13 cellular contexts compared by ENCODE assay signal in the genomic region with DNA sequence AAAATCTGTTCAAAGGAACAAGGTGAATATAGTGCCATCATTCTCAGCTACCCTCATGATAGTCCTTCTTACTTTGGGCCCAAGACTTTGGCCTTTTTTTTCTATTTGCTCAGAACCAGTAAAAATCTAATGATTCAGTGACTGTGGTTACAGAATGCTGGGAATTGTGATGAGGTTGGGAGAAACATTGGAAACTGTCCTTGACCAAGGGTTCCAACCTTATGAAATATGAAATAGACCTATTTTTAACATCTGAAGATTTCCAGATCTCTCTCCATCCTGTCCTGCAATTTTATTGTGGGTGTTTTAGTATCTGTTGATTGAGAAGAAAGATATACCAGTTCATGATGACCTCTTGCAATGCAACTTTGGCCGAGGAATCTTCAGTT. TPM values are rescaled to one million over a fixed set of nuclear protein-coding genes. Genes with fewer than 3 reads are reported as not detected.
DNase-seq lines count a peak whose midpoint lies in the region; ATAC-seq, FAIRE-seq and TF ChIP-seq lines count a peak whose summit lies in the region.
"Had no signal": no experiment of that assay in that cellular context is flagged by ENCODE, and none has a peak within 500 bp of the region (broad histone marks: within the 10 kb centered on the region; RNA-seq: fewer than 3 reads in every experiment).

No MANE protein-coding gene starts in this region.

- H3K9ac ChIP-seq in liver (ENCODE audit: low read depth in 1 of 2, low read length in 2 of 2), result no peak overlapping the region
- H3K9ac ChIP-seq in HepG2 (ENCODE audit: insufficient read depth, low read depth, low read length), result no peak overlapping the region

- no peak overlapping the region for H2AFZ ChIP-seq in HepG2 (ENCODE audit: low read length)

- no peaks in the 10 kb centered on the region for H3K9me3 Mint-ChIP-seq in activated naive CD4-positive, alpha-beta T cell treated with anti-CD3 and anti-CD28 coated beads, Interleukin-2, amount 50 U/mL, for 72 hours
- H3K9me3 Mint-ChIP-seq: H9, IgD-negative memory B cell had no signal

- intact Hi-C loops in HepG2 (cut with micrococcal nuclease; ENCODE audit: unreplicated experiment) (no loop called here), sciatic nerve (cut with DNase I) (no loop called here), aorta (cut with DNase I) (no loop called here)

- TF ChIP-seq POLR2A in HepG2 (IDR thresholded peaks at IDR 0.05; ENCODE audit: insufficient read depth in 1 of 2, low read depth in 2 of 2, low read length in 2 of 2), result no peak

- H3K9me3 ChIP-seq in liver (ENCODE audit: control insufficient read depth in 4 of 4, low read length in 3 of 4) (no peaks in the 10 kb centered on the region), HepG2 (ENCODE audit: low read length) (no peaks in the 10 kb centered on the region), aorta (ENCODE audit: control insufficient read depth, low read length) (no peaks in the 10 kb centered on the region)

- POLR2A ChIA-PET in HepG2 (lab: Yijun Ruan, JAX), result no interaction called here

- H3K79me2 ChIP-seq in HepG2 (ENCODE audit: insufficient read depth, low read length), result no peaks in the 10 kb centered on the region

- in situ Hi-C loops in HepG2 (cut with HindIII; ENCODE audit: extremely low pct_ligation_motif_present, low pct_unique_long_range_greater_than_20kb), result no loop called here

- no peak for FAIRE-seq in HepG2 (lab: Jason Lieb, UNC)
- FAIRE-seq: A204.1 had no signal

- H3K36me3 ChIP-seq in liver (ENCODE audit: control insufficient read depth in 4 of 4, insufficient read depth in 3 of 4, low read depth in 1 of 4, low read length in 3 of 4) (peaks cover 0 to 2% (median 0%) of the 10 kb centered on the region in 4 donors), HepG2 (replicated peaks in 1 of 2; ENCODE audit: control insufficient read depth in 1 of 2, insufficient read depth in 2 of 2, low read length in 2 of 2) (peaks cover 0 to 13% of the 10 kb centered on the region in 2 experiments; a peak in 1 of 5 replicates), aorta (ENCODE audit: control insufficient read depth in 1 of 2, insufficient read depth in 2 of 2, low read length in 1 of 2) (peaks cover 0 to 4% of the 10 kb centered on the region in 2 donors)

- peak overlapping the region; percentile 59 to 68 for H3K27ac ChIP-seq in liver (ENCODE audit: low read depth in 1 of 2, low read length in 2 of 2)
- H3K27ac ChIP-seq in HepG2 (ENCODE audit: extremely low read length, insufficient read depth, low read length), result no peak overlapping the region
- H3K27ac ChIP-seq in aorta (ENCODE audit: low read depth in 1 of 2, low read length in 2 of 2), result no peak overlapping the region

- H3K27me3 ChIP-seq in liver (ENCODE audit: control insufficient read depth in 4 of 4, insufficient read depth in 4 of 4, low read length in 3 of 4) (no peaks in the 10 kb centered on the region), HepG2 (ENCODE audit: control insufficient read depth in 1 of 2, insufficient read depth in 2 of 2, low read length in 2 of 2) (no peaks in the 10 kb centered on the region), aorta (ENCODE audit: control insufficient read depth in 1 of 2, insufficient read depth in 2 of 2, low read length in 1 of 2) (no peaks in the 10 kb centered on the region)

- H3K4me1 ChIP-seq in liver (ENCODE audit: control insufficient read depth in 4 of 4, insufficient read depth in 4 of 4, low read length in 3 of 4), result peaks cover 3 to 33% (median 14%) of the 10 kb centered on the region in 4 donors
- no peaks in the 10 kb centered on the region for H3K4me1 ChIP-seq in HepG2 (ENCODE audit: insufficient read depth, low read length)
- H3K4me1 ChIP-seq in aorta (ENCODE audit: control insufficient read depth in 1 of 2, insufficient read depth in 2 of 2, low read length in 2 of 2), result no peaks in the 10 kb centered on the region

- TF ChIP-seq CTCF in liver (IDR thresholded peaks at IDR 0.05; ENCODE audit: low read depth, low read length, missing input control) (no peak), HepG2 (CRISPR knock-in tag; IDR thresholded peaks at IDR 0.05) (no peak)

- no peak for TF ChIP-seq RAD21 in liver (IDR thresholded peaks at IDR 0.05)
- no peak for TF ChIP-seq RAD21 in HepG2 (CRISPR knock-in tag; IDR thresholded peaks at IDR 0.05)

- no peak for ATAC-seq in HepG2
- peak; percentile 69 for ATAC-seq in sciatic nerve
- ATAC-seq in aorta (ENCODE audit: low FRiP score), result peak; percentile 65
- no peak for ATAC-seq in activated naive CD4-positive, alpha-beta T cell treated with anti-CD3 and anti-CD28 coated beads, Interleukin-2, amount 50 U/mL, for 72 hours

- no peak for DNase-seq in HepG2 (ENCODE audit: low spot score)
- peak; percentile 57 for DNase-seq in amniotic epithelial cell (ENCODE audit: low read depth)
- DNase-seq in sciatic nerve (ENCODE audit: low spot score), result no peak
- DNase-seq in aorta, result no peak
- no peak for DNase-seq in activated T-cell treated with anti-CD3 and anti-CD28 coated beads, Interleukin-2, amount 50 U/mL, for 48 hours
- DNase-seq in AML-193 (lab: John Stamatoyannopoulos, UW), result no peak
- DNase-seq in activated naive CD4-positive, alpha-beta T cell treated with anti-CD3 and anti-CD28 coated beads, Interleukin-2, amount 50 U/mL, for 72 hours (ENCODE audit: low spot score in 2 of 2), result no peak
- DNase-seq: DMS53, GOT3, H9 had no signal

- no TSS peak for BruUV-seq in HepG2 (replicated peaks; lab: Mats Ljungman, UMichigan)

- H3K4me2 ChIP-seq in HepG2 (ENCODE audit: low read depth, low read length), result no peak overlapping the region

- H4K20me1 ChIP-seq in HepG2 (ENCODE audit: insufficient read depth, low read length), result no peaks in the 10 kb centered on the region

- 96% methylated on average over 1 of the region's 1 CpG for WGBS in liver
- WGBS in HepG2 (ENCODE audit: low lambda C conversion rate), result 94% methylated on average over 1 of the region's 1 CpG
- whole genome bisulfite sequencing in aorta, 2 donors, result 97 to 100% methylated on average over 1 of the region's 1 CpG

- CTCF ChIA-PET in HepG2 (lab: Yijun Ruan, JAX; ENCODE audit: low intra/inter-chr PET ratio, low total read pairs), result no interaction called here

- H3K27ac Mint-ChIP-seq in activated naive CD4-positive, alpha-beta T cell treated with anti-CD3 and anti-CD28 coated beads, Interleukin-2, amount 50 U/mL, for 72 hours, result no peak overlapping the region
- H3K27ac Mint-ChIP-seq: H9, IgD-negative memory B cell had no signal

- H3K4me3 ChIP-seq in liver (ENCODE audit: low read depth in 1 of 3, low read length in 3 of 3) (no peak overlapping the region), HepG2 (replicated peaks in 1 of 3; ENCODE audit: insufficient read depth in 1 of 3, low read depth in 2 of 3, low read length in 3 of 3) (no peak overlapping the region), aorta (ENCODE audit: low read length in 2 of 2) (no peak overlapping the region)

- TF ChIP-seq EP300 in HepG2 (IDR thresholded peaks at IDR 0.05; ENCODE audit: low read depth in 2 of 2, low read length in 2 of 2), result no peak
- no peak for TF ChIP-seq EP300 in HepG2 (CRISPR knock-in tag; IDR thresholded peaks at IDR 0.05; ENCODE audit: borderline replicate concordance)

- H3K36me3 Mint-ChIP-seq in activated naive CD4-positive, alpha-beta T cell treated with anti-CD3 and anti-CD28 coated beads, Interleukin-2, amount 50 U/mL, for 72 hours, result no peaks in the 10 kb centered on the region
- H3K36me3 Mint-ChIP-seq: IgD-negative memory B cell had no signal

TF ChIP-seq in liver, 16 proteins besides CTCF, POLR2A, EP300 and RAD21 (continues in another document):
- no peak for TF ChIP-seq TAF1 (conservative IDR thresholded peaks at IDR 0.05)
- no peak for TF ChIP-seq FOXA2 (IDR thresholded peaks at IDR 0.05)
- no peak for TF ChIP-seq HNF4A (conservative IDR thresholded peaks at IDR 0.05)
- no peak for TF ChIP-seq NR2F2 (IDR thresholded peaks at IDR 0.05)
- TF ChIP-seq EGR1 (IDR thresholded peaks at IDR 0.05; ENCODE audit: low read depth in 2 of 2), result no peak
- TF ChIP-seq JUND (IDR thresholded peaks at IDR 0.05), result no peak
- no peak for TF ChIP-seq FOXA1 (IDR thresholded peaks at IDR 0.05)

TF ChIP-seq in HepG2, 621 proteins besides CTCF, POLR2A, EP300 and RAD21 (continues in another document):
- no peak for TF ChIP-seq ZSCAN21 (CRISPR knock-in tag; IDR thresholded peaks at IDR 0.05; ENCODE audit: borderline replicate concordance)
- TF ChIP-seq ZNF572 (CRISPR knock-in tag; IDR thresholded peaks at IDR 0.05), result no peak

RNA-seq across cellular contexts. Expression of a gene that starts 34.9 kb away (rescaled TPM):
- 10 to 100 TPM in 1 of 2 donors, 1 to 10 TPM in 1; 7.1 to 36.0 TPM for total RNA-seq in liver
- polyA plus RNA-seq in liver, result 10 to 100 TPM; 54.3 to 65.8 TPM
- 11.7 and 14.8 TPM in 2 replicates for total RNA-seq in HepG2 (2016; rRNA removed; fragmentation: Illumina TruSeq; extraction: Trizol)
- 12.3 and 13.1 TPM in 2 replicates for total RNA-seq in HepG2 (2016; cell fraction: cytosol; rRNA removed; fragmentation: Illumina TruSeq; extraction: Trizol; ENCODE audit: low read depth)
- total RNA-seq in HepG2 (2016; cell fraction: insoluble cytoplasmic fraction; rRNA removed; fragmentation: Illumina TruSeq; extraction: Trizol), result 14.9 and 15.7 TPM in 2 replicates
- total RNA-seq in HepG2 (2016; cell fraction: membrane; rRNA removed; fragmentation: Illumina TruSeq; extraction: Trizol), result 15.8 and 19.0 TPM in 2 replicates
- 10.6 and 12.1 TPM in 2 replicates for total RNA-seq in HepG2 (2016; cell fraction: nucleus; rRNA removed; fragmentation: Illumina TruSeq; extraction: Trizol)
- polyA plus RNA-seq in HepG2 (2011; rRNA removed), result 22.7 and 38.5 TPM in 2 replicates
- 20.6 and 27.2 TPM in 2 replicates for polyA plus RNA-seq in HepG2 (2011; cell fraction: cytosol; rRNA removed)
- polyA plus RNA-seq in HepG2 (2011; cell fraction: nucleus; rRNA removed), result 5.3 and 7.0 TPM in 2 replicates
- 18.8 and 51.5 TPM in 2 replicates for polyA plus RNA-seq in HepG2 (2012)
- 12.8 and 17.6 TPM in 2 replicates for polyA plus RNA-seq in HepG2 (2016; cell fraction: cytosol; fragmentation: Illumina TruSeq; extraction: Trizol; ENCODE audit: low read depth)
- 11.9 and 14.7 TPM in 2 replicates for polyA plus RNA-seq in HepG2 (2016; cell fraction: insoluble cytoplasmic fraction; fragmentation: Illumina TruSeq; extraction: Trizol; ENCODE audit: low read depth)
- polyA plus RNA-seq in HepG2 (2016; cell fraction: membrane; fragmentation: Illumina TruSeq; extraction: Trizol; ENCODE audit: low read depth), result 13.4 and 20.3 TPM in 2 replicates
- polyA plus RNA-seq in HepG2 (2016; cell fraction: nucleus; fragmentation: Illumina TruSeq; extraction: Trizol; ENCODE audit: insufficient read depth, low read depth), result 11.9 and 14.7 TPM in 2 replicates
- polyA minus RNA-seq in HepG2 (2011; rRNA and poly(A)+ RNA removed; ENCODE audit: low replicate concordance), result 10.5 and 24.5 TPM in 2 replicates
- 9.0 and 12.6 TPM in 2 replicates for polyA minus RNA-seq in HepG2 (2011; cell fraction: cytosol; rRNA and poly(A)+ RNA removed)
- polyA minus RNA-seq in HepG2 (2011; cell fraction: nucleus; rRNA and poly(A)+ RNA removed), result 9.8 and 13.3 TPM in 2 replicates
- 20.6 TPM for total RNA-seq in sciatic nerve
- 10 to 100 TPM; 39.2 to 47.5 TPM for total RNA-seq in aorta
- 10 to 100 TPM; 29.2 to 33.5 TPM for polyA plus RNA-seq in aorta
- 1 to 10 TPM in 1 of 2 donors, under 1 TPM in 1; 0.36 to 6.6 TPM for total RNA-seq in activated naive CD4-positive, alpha-beta T cell treated with anti-CD3 and anti-CD28 coated beads, Interleukin-2, amount 50 U/mL, for 72 hours

Comparison
In these comparisons a context has a peak if more than half of its experiments do, and no peak if none do; other contexts are left out.
1. H3K27ac ChIP-seq: peak in liver (2 of 2); none in HepG2 (single experiment) and aorta (0 of 2).
2. ATAC-seq: peak in sciatic nerve (single experiment) and aorta (single experiment); none in HepG2 (single experiment) and activated naive CD4-positive, alpha-beta T cell treated with anti-CD3 and anti-CD28 coated beads, Interleukin-2, amount 50 U/mL, for 72 hours (0 of 2).